In genomic region chr18:8657050-8657820, GRCh38 we compare ENCODE assay signal across 2 cellular contexts.
TF ChIP-seq lines count a peak whose summit lies in the region.

No MANE protein-coding gene starts in this region.

TF ChIP-seq in HepG2, 621 proteins besides CTCF, POLR2A, EP300 and RAD21:
- TF ChIP-seq ZSCAN30 (CRISPR knock-in tag; IDR thresholded peaks at IDR 0.05), result no peak
- no peak for TF ChIP-seq E2F5 (CRISPR knock-in tag; conservative IDR thresholded peaks at IDR 0.05)
- no peak for TF ChIP-seq LRRFIP1 (CRISPR knock-in tag; conservative IDR thresholded peaks at IDR 0.05)
- TF ChIP-seq SMC3 (IDR thresholded peaks at IDR 0.05; ENCODE audit: low read length), result no peak
- no peak for TF ChIP-seq ZNF710 (CRISPR knock-in tag; IDR thresholded peaks at IDR 0.05; ENCODE audit: borderline replicate concordance)
- no peak for TF ChIP-seq ZNF589 (CRISPR knock-in tag; conservative IDR thresholded peaks at IDR 0.05)
- no peak for TF ChIP-seq NFIC (IDR thresholded peaks at IDR 0.05; ENCODE audit: low read length)
- no peak for TF ChIP-seq HNRNPH1 (optimal IDR thresholded peaks at IDR 0.05; ENCODE audit: low read depth, low read length)
- TF ChIP-seq POLR2G (IDR thresholded peaks at IDR 0.05; ENCODE audit: low read depth, low read length), result no peak
- no peak for TF ChIP-seq ZNF230 (CRISPR knock-in tag; IDR thresholded peaks at IDR 0.05)
- TF ChIP-seq SAP130 (CRISPR knock-in tag; IDR thresholded peaks at IDR 0.05; ENCODE audit: low read depth), result no peak
- no peak for TF ChIP-seq ZKSCAN1 (IDR thresholded peaks at IDR 0.05; ENCODE audit: low read length)
- no peak for TF ChIP-seq RFXAP (CRISPR knock-in tag; IDR thresholded peaks at IDR 0.05; ENCODE audit: borderline replicate concordance)
- no peak for TF ChIP-seq ZNF383 (CRISPR knock-in tag; IDR thresholded peaks at IDR 0.05; ENCODE audit: borderline replicate concordance)
- TF ChIP-seq EED (CRISPR knock-in tag; IDR thresholded peaks at IDR 0.05), result no peak
- no peak for TF ChIP-seq ZNF773 (CRISPR knock-in tag; IDR thresholded peaks at IDR 0.05; ENCODE audit: borderline replicate concordance)
- TF ChIP-seq NFKB2 (CRISPR knock-in tag; IDR thresholded peaks at IDR 0.05; ENCODE audit: borderline replicate concordance), result no peak
TF ChIP-seq in HepG2: peak in this region for 0.

TF ChIP-seq in H1, 55 proteins besides CTCF, POLR2A, EP300 and RAD21:
- TF ChIP-seq CEBPB (IDR thresholded peaks at IDR 0.05; ENCODE audit: low read depth, low read length) (no peak), TBP (IDR thresholded peaks at IDR 0.05; ENCODE audit: low read depth, low read length) (no peak), SAP30 (IDR thresholded peaks at IDR 0.05; ENCODE audit: insufficient read depth, insufficient replicate concordance, low read length) (no peak)
